Comparison of ENCODE assay signal across 12 cellular contexts in genomic region chr2:39737661-39738060, GRCh38. TPM values are rescaled to one million over a fixed set of nuclear protein-coding genes. Genes with fewer than 3 reads are reported as not detected.
DNase-seq lines count a peak whose midpoint lies in the region; ATAC-seq and TF ChIP-seq lines count a peak whose summit lies in the region.
"Had no signal": no experiment of that assay in that cellular context is flagged by ENCODE, and none has a peak within 500 bp of the region (broad histone marks: within the 10 kb centered on the region; RNA-seq: fewer than 3 reads in every experiment).

No MANE protein-coding gene starts in this region.

- H3K27ac ChIP-seq in caudate nucleus (ENCODE audit: low read depth, low read length) = peak overlapping the region; percentile 63
- H3K27ac ChIP-seq in mesodermal cell (ENCODE audit: low read depth, low read length, severe bottlenecking) = peak overlapping the region; percentile 54
- no peak overlapping the region for H3K27ac ChIP-seq in gastrocnemius medialis
- H3K27ac ChIP-seq: upper lobe of left lung had no signal

- POLR2A ChIA-PET in AG04449 (lab: Yijun Ruan, JAX) = no interaction called here

- H3K4me1 ChIP-seq in mesodermal cell (ENCODE audit: control insufficient read depth, insufficient read depth, low read length, poor library complexity, severe bottlenecking) = peaks cover 22% of the 10 kb centered on the region
- H3K4me1 ChIP-seq in gastrocnemius medialis = peaks cover 2 to 11% of the 10 kb centered on the region in 2 donors
- H3K4me1 ChIP-seq: upper lobe of left lung had no signal

- H3K27me3 ChIP-seq in gastrocnemius medialis = no peaks in the 10 kb centered on the region
- H3K27me3 ChIP-seq: upper lobe of left lung had no signal

- WGBS in mesodermal cell (ENCODE audit: insufficient coverage in 2 of 2), 2 experiments = 36 to 47% methylated on average over 7 to 8 of the region's 8 CpGs

- CTCF ChIA-PET in AG04449 (lab: Yijun Ruan, JAX) = interaction anchor here (0.9 to 1.3 kb wide), 2 partner anchors 9 to 12 kb away, joined by 3 to 4 read pairs; no protein-coding TSS in a partner anchor

- ATAC-seq in HG03571 (IDR thresholded peaks at IDR 0.05; ENCODE audit: unreplicated experiment) = no peak
- ATAC-seq in gastrocnemius medialis = no peak
- ATAC-seq in GM19023 (IDR thresholded peaks at IDR 0.05; ENCODE audit: unreplicated experiment) = no peak

- in situ Hi-C loops in gastrocnemius medialis (cut with MboI; ENCODE audit: low sequenced_read_pairs in 4 of 4) = no loop called here

- intact Hi-C loops in gastrocnemius medialis (cut with DNase I; ENCODE audit: low total_unique reads) = no loop called here

- H3K4me3 ChIP-seq in AG04449 (ENCODE audit: low read depth, low read length) = 0 out of 2 replicates have a peak overlapping the region, but pooled peaks have one; percentile 26
- no peak overlapping the region for H3K4me3 ChIP-seq in mesodermal cell (ENCODE audit: extremely low read depth, insufficient read depth, low read length, poor library complexity, severe bottlenecking)
- H3K4me3 ChIP-seq in gastrocnemius medialis = no peak overlapping the region
- H3K4me3 ChIP-seq: upper lobe of left lung had no signal

- TF ChIP-seq CTCF in AG04449 (IDR thresholded peaks at IDR 0.05; ENCODE audit: insufficient read depth, low read length, missing control alignments) (no peak), gastrocnemius medialis (IDR thresholded peaks at IDR 0.05 in 4 of 5, conservative IDR thresholded peaks at IDR 0.05 in 1 of 5) (no peak)

- DNase-seq in AG04449 (ENCODE audit: low read depth, low spot score) (peak; percentile 53), Kasumi-1 (lab: John Stamatoyannopoulos, UW) (peak; percentile 77 to 79), caudate nucleus (lab: John Stamatoyannopoulos, UW) (peak in 47 of 61 donors; percentile 18 to 95 (median 65)), DMS 273 (lab: John Stamatoyannopoulos, UW; ENCODE audit: unreplicated experiment) (no peak), gastrocnemius medialis (no peak)
- DNase-seq: activated CD4-positive, alpha-beta T cell treated with anti-CD3 and anti-CD28 coated beads, Interleukin-2, amount 10 ng/mL, durations not matched to agents 24 days and 14 days; CD4-positive, CD25-positive, alpha-beta regulatory T cell; NK-92 treated with Interleukin-12 subunit alpha and Interleukin-12 subunit beta, amount 100 ng/mL, for 24 hours had no signal

- H3K36me3 ChIP-seq in mesodermal cell (ENCODE audit: control insufficient read depth, insufficient read depth, low read length) (peaks cover 28% of the 10 kb centered on the region), gastrocnemius medialis (peaks cover 0 to 36% of the 10 kb centered on the region in 2 donors)

- H3K9me3 ChIP-seq in mesodermal cell (ENCODE audit: control insufficient read depth, low read length) (no peaks in the 10 kb centered on the region), gastrocnemius medialis (no peaks in the 10 kb centered on the region)
- H3K9me3 ChIP-seq: upper lobe of left lung had no signal

- no peak for TF ChIP-seq POLR2A in gastrocnemius medialis (IDR thresholded peaks at IDR 0.05)

RNA-seq across cellular contexts. Expression of gene THUMPD2, which starts 41.4 kb away (rescaled TPM):
- 5.9 TPM for polyA plus RNA-seq in mesodermal cell (2013, experiment 1 of 2)
- 10.4 TPM for polyA plus RNA-seq in mesodermal cell (2013, experiment 2 of 2)
- total RNA-seq in gastrocnemius medialis = 10 to 100 TPM in 1 of 4 donors, 1 to 10 TPM in 3; 4.6 to 11.2 (median 8.6) TPM

Comparison
In these comparisons a context has a peak if more than half of its experiments do, and no peak if none do; other contexts are left out.
1. DNase-seq: peak in AG04449 (single experiment), Kasumi-1 (2 of 2) and caudate nucleus (47 of 61); none in DMS 273 (single experiment) and gastrocnemius medialis (0 of 2).
2. H3K27ac ChIP-seq: peak in caudate nucleus (single experiment) and mesodermal cell (single experiment); none in gastrocnemius medialis (0 of 4).